ENCODE assay signal across 8 cellular contexts in the genomic region with DNA sequence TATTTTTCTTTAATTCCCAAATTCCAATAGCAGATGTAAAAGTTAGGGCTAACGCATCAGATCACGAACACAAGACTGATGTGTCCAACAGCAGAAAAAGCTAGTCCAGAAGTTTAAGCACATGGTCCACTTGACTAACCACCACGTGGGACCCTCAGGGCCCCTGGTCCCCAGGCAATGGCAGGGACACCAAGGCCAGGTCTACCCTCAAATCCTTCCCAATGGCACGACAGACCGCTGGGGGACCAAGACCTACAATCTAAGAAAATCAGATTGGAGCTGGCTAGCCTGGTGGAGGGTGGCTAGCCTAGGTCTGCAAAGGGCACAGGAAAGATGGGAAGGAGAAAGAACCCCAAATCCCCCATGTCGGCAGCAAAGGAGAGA. TPM values are rescaled to one million over a fixed set of nuclear protein-coding genes. Genes with fewer than 3 reads are reported as not detected.
DNase-seq lines count a peak whose midpoint lies in the region; ATAC-seq and TF ChIP-seq lines count a peak whose summit lies in the region.
"Had no signal": no experiment of that assay in that cellular context is flagged by ENCODE, and none has a peak within 500 bp of the region (broad histone marks: within the 10 kb centered on the region; RNA-seq: fewer than 3 reads in every experiment).

No MANE protein-coding gene starts in this region.

- H4K20me1 ChIP-seq in hepatocyte (ENCODE audit: insufficient read depth, poor library complexity, severe bottlenecking): peaks cover 59% of the 10 kb centered on the region

- H3K36me3 ChIP-seq in HAP-1 (replicated peaks) (peaks cover 28% of the 10 kb centered on the region), hepatocyte (replicated peaks; ENCODE audit: insufficient read depth, low read depth) (no peaks in the 10 kb centered on the region)

- no peaks in the 10 kb centered on the region for H3K9me3 Mint-ChIP-seq in activated B cell treated with CpG ODN at 0.5 μM for 24 hours
- H3K9me3 Mint-ChIP-seq in stimulated activated naive B cell treated with anti-CD40 and anti-IgM and Interleukin-4, amounts not matched to agents 10 μg/mL and 1 μg/mL and 100 μg/mL, for 72 hours: no peaks in the 10 kb centered on the region

- H2AFZ ChIP-seq in hepatocyte: no peak overlapping the region

- peak overlapping the region; percentile 74 for H3K4me3 ChIP-seq in HAP-1
- peak overlapping the region; percentile 94 for H3K4me3 ChIP-seq in hepatocyte

- peaks cover 21% of the 10 kb centered on the region for H3K36me3 Mint-ChIP-seq in activated B cell treated with CpG ODN at 0.5 μM for 24 hours (ENCODE audit: low read depth)
- H3K36me3 Mint-ChIP-seq in stimulated activated naive B cell treated with anti-CD40 and anti-IgM and Interleukin-4, amounts not matched to agents 10 μg/mL and 1 μg/mL and 100 μg/mL, for 72 hours: peaks cover 9 to 29% of the 10 kb centered on the region in 2 donors

- ATAC-seq in activated B cell treated with CpG ODN at 0.5 μM for 24 hours (ENCODE audit: low read depth): no peak
- no peak for ATAC-seq in stimulated activated naive B cell treated with anti-CD40 and anti-IgM and Interleukin-4, amounts not matched to agents 10 μg/mL and 1 μg/mL and 100 μg/mL, for 72 hours (replicated peaks)
- no peak for ATAC-seq in GM21423 (IDR thresholded peaks at IDR 0.05; ENCODE audit: unreplicated experiment)
- ATAC-seq in HG03025 (IDR thresholded peaks at IDR 0.05; ENCODE audit: low FRiP score, unreplicated experiment): no peak

- peaks cover 49% of the 10 kb centered on the region for H3K4me1 Mint-ChIP-seq in activated B cell treated with CpG ODN at 0.5 μM for 24 hours
- peaks cover 45 to 62% of the 10 kb centered on the region in 2 donors for H3K4me1 Mint-ChIP-seq in stimulated activated naive B cell treated with anti-CD40 and anti-IgM and Interleukin-4, amounts not matched to agents 10 μg/mL and 1 μg/mL and 100 μg/mL, for 72 hours

- H3K27ac ChIP-seq in hepatocyte: no peak overlapping the region

- H3K27me3 ChIP-seq in HAP-1 (ENCODE audit: low read depth): no peaks in the 10 kb centered on the region
- no peaks in the 10 kb centered on the region for H3K27me3 ChIP-seq in hepatocyte

- H3K4me3 Mint-ChIP-seq in activated B cell treated with CpG ODN at 0.5 μM for 24 hours: peak overlapping the region; percentile 90
- peak overlapping the region; percentile 96 to 98 for H3K4me3 Mint-ChIP-seq in stimulated activated naive B cell treated with anti-CD40 and anti-IgM and Interleukin-4, amounts not matched to agents 10 μg/mL and 1 μg/mL and 100 μg/mL, for 72 hours

- H3K27ac Mint-ChIP-seq in activated B cell treated with CpG ODN at 0.5 μM for 24 hours: peak overlapping the region; percentile 80
- H3K27ac Mint-ChIP-seq in stimulated activated naive B cell treated with anti-CD40 and anti-IgM and Interleukin-4, amounts not matched to agents 10 μg/mL and 1 μg/mL and 100 μg/mL, for 72 hours: peak overlapping the region; percentile 96

- in situ Hi-C loops in HAP-1 (cut with MboI; ENCODE audit: low sequenced_read_pairs): no loop called here

- H3K4me1 ChIP-seq in HAP-1: peaks cover 21% of the 10 kb centered on the region
- peaks cover 20% of the 10 kb centered on the region for H3K4me1 ChIP-seq in hepatocyte (ENCODE audit: insufficient read depth)

- H3K9me3 ChIP-seq in HAP-1 (no peaks in the 10 kb centered on the region), hepatocyte (ENCODE audit: low read depth) (no peaks in the 10 kb centered on the region)

- intact Hi-C loops in activated B cell treated with CpG ODN at 0.5 μM for 24 hours (cut with micrococcal nuclease): loop anchor here (2.0 to 5.0 kb wide), 2 partner anchors 105 to 224 kb away; a partner anchor contains a TSS

- no peaks in the 10 kb centered on the region for H3K9me2 ChIP-seq in hepatocyte (replicated peaks; ENCODE audit: insufficient read depth)

- POLR2A ChIA-PET in activated B cell treated with CpG ODN at 0.5 μM for 24 hours (lab: Charles Lee): interaction anchor here (0.6 to 4.1 kb wide), 11 partner anchors 12 to 263 kb away, joined by 3 to 25 read pairs (median 4); a partner anchor contains a TSS

- peaks cover 61% of the 10 kb centered on the region for H3K79me2 ChIP-seq in hepatocyte

- peak overlapping the region; percentile 95 for H3K4me2 ChIP-seq in hepatocyte

- TF ChIP-seq CTCF in activated B cell treated with CpG ODN at 0.5 μM for 24 hours (IDR thresholded peaks at IDR 0.05) (no peak), hepatocyte (IDR thresholded peaks at IDR 0.05; ENCODE audit: poor library complexity) (no peak)

- DNase-seq in HAP-1 (ENCODE audit: low spot score in 2 of 2): no peak
- no peak for DNase-seq in activated B cell treated with CpG ODN at 0.5 μM for 24 hours
- no peak for DNase-seq in hepatocyte (ENCODE audit: low spot score)
- no peak for DNase-seq in stimulated activated naive B cell treated with anti-CD40 and anti-IgM and Interleukin-4, amounts not matched to agents 10 μg/mL and 1 μg/mL and 100 μg/mL, for 72 hours
- no peak for DNase-seq in T1000 (lab: John Stamatoyannopoulos, UW)
- DNase-seq: activated CD4-positive, alpha-beta T cell treated with anti-CD3 and anti-CD28 coated beads for 48 hours had no signal

- CTCF ChIA-PET in activated B cell treated with CpG ODN at 0.5 μM for 24 hours (lab: Charles Lee): interaction anchor here (0.8 to 8.3 kb wide), 8 partner anchors 9 to 223 kb away, joined by 3 to 79 read pairs (median 6); a partner anchor contains a TSS

- WGBS in hepatocyte (ENCODE audit: low lambda C conversion rate, missing lambda C conversion rate): 66% methylated on average over 6 of the region's 6 CpGs

- H3K27me3 Mint-ChIP-seq in activated B cell treated with CpG ODN at 0.5 μM for 24 hours: no peaks in the 10 kb centered on the region
- H3K27me3 Mint-ChIP-seq in stimulated activated naive B cell treated with anti-CD40 and anti-IgM and Interleukin-4, amounts not matched to agents 10 μg/mL and 1 μg/mL and 100 μg/mL, for 72 hours: no peaks in the 10 kb centered on the region

RNA-seq across cellular contexts. Expression of a gene that starts 1.5 kb away (rescaled TPM):
- 66.5 and 76.6 TPM in 2 replicates for total RNA-seq in activated B cell treated with CpG ODN at 0.5 μM for 24 hours
- total RNA-seq in hepatocyte: 14.2 and 17.6 TPM in 2 replicates
- polyA plus RNA-seq in hepatocyte: 13.2 and 16.8 TPM in 2 replicates

RNA-seq across cellular contexts. Expression of a gene that starts 13.4 kb away (rescaled TPM):
- 21.5 and 21.7 TPM in 2 replicates for total RNA-seq in activated B cell treated with CpG ODN at 0.5 μM for 24 hours
- total RNA-seq in hepatocyte: 30.1 and 39.2 TPM in 2 replicates
- 48.7 and 59.2 TPM in 2 replicates for polyA plus RNA-seq in hepatocyte

RNA-seq across cellular contexts. Expression of a gene that starts 19.0 kb away (rescaled TPM):
- total RNA-seq in activated B cell treated with CpG ODN at 0.5 μM for 24 hours (129 and 132 TPM in 2 replicates), hepatocyte (99.6 and 111 TPM in 2 replicates)
- polyA plus RNA-seq in hepatocyte: 204 and 222 TPM in 2 replicates

RNA-seq across cellular contexts. Expression of a gene that starts 27.7 kb away (rescaled TPM):
- not detected in 2 replicates for total RNA-seq in activated B cell treated with CpG ODN at 0.5 μM for 24 hours
- total RNA-seq in hepatocyte: 0.16 and 1.3 TPM in 2 replicates
- 0.11 TPM in 1 of 2 replicates, not detected in the other for polyA plus RNA-seq in hepatocyte

RNA-seq across cellular contexts. Expression of a gene that starts 36.3 kb away (rescaled TPM):
- total RNA-seq in activated B cell treated with CpG ODN at 0.5 μM for 24 hours (not detected in 2 replicates), hepatocyte (not detected in 2 replicates)
- not detected in 2 replicates for polyA plus RNA-seq in hepatocyte
